Comparison of ENCODE assay signal across 8 cellular contexts in the genomic region with DNA sequence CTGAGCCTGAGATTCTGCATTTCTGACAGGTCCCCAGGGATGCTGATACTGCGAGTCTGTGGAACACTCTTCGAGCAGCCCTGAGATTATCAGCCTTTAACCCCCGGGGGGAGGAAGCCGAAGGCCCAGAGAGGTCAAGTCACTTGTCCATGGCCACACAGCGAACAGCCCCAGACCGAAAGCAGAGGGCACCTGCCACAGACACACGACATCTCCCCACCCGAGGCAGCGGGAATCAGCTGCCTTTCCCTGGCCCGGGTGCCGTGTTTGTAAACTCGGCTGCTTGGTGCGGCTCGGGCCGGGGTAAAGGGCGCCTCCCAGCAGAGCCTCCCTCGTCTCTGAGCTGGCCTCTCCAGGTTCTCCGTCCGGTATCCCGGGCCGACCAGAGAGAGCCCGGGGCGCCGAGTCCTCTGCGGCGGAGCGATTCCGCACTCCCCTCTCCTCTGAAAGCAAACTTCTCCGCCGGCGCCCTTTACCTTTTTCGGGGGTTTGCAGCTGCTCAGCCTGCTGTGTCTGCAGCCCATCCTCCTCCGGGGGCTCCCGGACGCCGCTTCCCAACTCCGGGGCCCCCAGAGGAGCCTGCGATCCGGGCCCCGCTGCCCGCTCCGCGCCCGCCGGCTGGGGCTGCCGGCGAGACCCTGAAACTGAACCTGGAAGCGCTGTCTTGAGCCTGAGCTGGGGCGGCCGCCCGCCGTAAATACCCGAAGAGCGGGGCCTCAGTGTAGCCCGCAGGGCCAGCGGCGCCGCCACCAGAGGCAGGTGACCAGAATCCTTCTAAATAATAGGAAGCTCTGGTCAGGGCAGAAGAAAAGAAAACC. TPM values are rescaled to one million over a fixed set of nuclear protein-coding genes. Genes with fewer than 3 reads are reported as not detected.
DNase-seq lines count a peak whose midpoint lies in the region; ATAC-seq and TF ChIP-seq lines count a peak whose summit lies in the region.

A gene with protein sequence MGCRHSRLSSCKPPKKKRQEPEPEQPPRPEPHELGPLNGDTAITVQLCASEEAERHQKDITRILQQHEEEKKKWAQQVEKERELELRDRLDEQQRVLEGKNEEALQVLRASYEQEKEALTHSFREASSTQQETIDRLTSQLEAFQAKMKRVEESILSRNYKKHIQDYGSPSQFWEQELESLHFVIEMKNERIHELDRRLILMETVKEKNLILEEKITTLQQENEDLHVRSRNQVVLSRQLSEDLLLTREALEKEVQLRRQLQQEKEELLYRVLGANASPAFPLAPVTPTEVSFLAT (minus strand): TSS at position 646 of the 818 bp plus-strand sequence. CDS start 122 bp downstream, at position 524.

- intact Hi-C loops in body of pancreas (cut with DNase I) (no loop called here), sciatic nerve (cut with DNase I) (no loop called here)

- peak; percentile 78 for ATAC-seq in body of pancreas
- ATAC-seq in sciatic nerve = peak; percentile 90

- peak within 1 kb of the TSS; percentile 74 for H3K4me2 ChIP-seq in H9 (ENCODE audit: insufficient read depth, insufficient read length, low read length)

- no peaks in the 10 kb centered on the region for H4K20me1 ChIP-seq in H9 (ENCODE audit: control insufficient read depth, insufficient read depth, insufficient read length)

- no peak within 1 kb of the TSS for H2AK5ac ChIP-seq in H9 (ENCODE audit: insufficient read length, low read length)

- no peak within 1 kb of the TSS for H4K8ac ChIP-seq in H9 (replicated peaks; ENCODE audit: insufficient read length, low read depth, low read length)

- no peak within 1 kb of the TSS for H2BK12ac ChIP-seq in H9 (ENCODE audit: insufficient read length, low read depth, low read length)

- H2BK5ac ChIP-seq in H9 (ENCODE audit: insufficient read length, low read length) = no peak within 1 kb of the TSS

- H3K79me2 ChIP-seq in H9 (ENCODE audit: insufficient read depth, low read length) = no peaks in the 10 kb centered on the region

- H3K79me1 ChIP-seq in H9 (ENCODE audit: insufficient read depth, low read depth, low read length, poor library complexity, severe bottlenecking) = no peaks in the 10 kb centered on the region

- H4K5ac ChIP-seq in H9 (ENCODE audit: insufficient read length, low read depth, low read length) = no peak within 1 kb of the TSS

- no peak within 1 kb of the TSS for H3K23ac ChIP-seq in H9 (ENCODE audit: insufficient read length, low read depth, low read length)

- no peak within 1 kb of the TSS for H4K91ac ChIP-seq in H9 (ENCODE audit: insufficient read length, low read depth, low read length)

- H3K4me1 Mint-ChIP-seq in H9 = peaks cover 17 to 22% of the 10 kb centered on the region in 2 experiments

- H3K36me3 Mint-ChIP-seq in H9 (ENCODE audit: insufficient read depth in 1 of 3, low read depth in 3 of 3) = peaks cover 0 to 2% (median 0%) of the 10 kb centered on the region in 3 experiments; a peak in 1 of 7 replicates

- peaks cover 3% of the 10 kb centered on the region for H3K23me2 ChIP-seq in H9 (ENCODE audit: insufficient read length, low read depth, low read length, poor library complexity, severe bottlenecking)

- no peak within 1 kb of the TSS for H3T11ph ChIP-seq in H9 (ENCODE audit: low read length)

- TF ChIP-seq CTCF in H9 (conservative IDR thresholded peaks at IDR 0.05) (peak; percentile 31; the same call in 2 of the 3 replicates), body of pancreas (IDR thresholded peaks at IDR 0.05) (peak in 5 of 7 experiments; percentile 16 to 59 (median 37))

- H3K27ac Mint-ChIP-seq in H9 = 0 out of 7 replicates have a peak within 1 kb of the TSS, but pooled peaks of 1 of the 3 experiments have one; percentile 36

- H2BK120ac ChIP-seq in H9 (ENCODE audit: low read depth, low read length, poor library complexity, severe bottlenecking) = no peak within 1 kb of the TSS

- peak within 1 kb of the TSS; percentile 42 to 59 for H3K4me3 ChIP-seq in body of pancreas
- H3K4me3 ChIP-seq in iPS-15b (ENCODE audit: low read depth, low read length) = peak within 1 kb of the TSS; percentile 86

- H3K14ac ChIP-seq in H9 (ENCODE audit: insufficient read depth, low read length) = no peak within 1 kb of the TSS

- H3K56ac ChIP-seq in H9 (ENCODE audit: insufficient read length, low read depth, low read length) = no peak within 1 kb of the TSS

- no peak within 1 kb of the TSS for H2AFZ ChIP-seq in H9 (ENCODE audit: low read length)

- DNase-seq in DMS 273 (lab: John Stamatoyannopoulos, UW; ENCODE audit: unreplicated experiment) (peak; percentile 80), DMS 273 treated with DMSO at 0.1 percent for 48 hours (lab: John Stamatoyannopoulos, UW) (no peak), H9 (peak; percentile 88), LoVo (ENCODE audit: low spot score) (peak; percentile 89), T-helper 2 cell (peak in 4 of 5 experiments; percentile 25 to 68 (median 40)), body of pancreas (peak; percentile 80 to 90 (median 82)), sciatic nerve (ENCODE audit: low spot score) (peak; percentile 83)

- WGBS in H9 (ENCODE audit: extremely low coverage, insufficient read length, low lambda C conversion rate) = no CpG with 5 or more reads among the region's 58 CpGs
- 0 to 1% methylated on average over 12 to 58 of the region's 58 CpGs for WGBS in body of pancreas, 2 donors

- no peak within 1 kb of the TSS for H3K4ac ChIP-seq in H9 (ENCODE audit: low read depth, low read length)

- peak within 1 kb of the TSS; percentile 73 to 83 for H3K4me3 Mint-ChIP-seq in H9

- no peaks in the 10 kb centered on the region for H3K9me3 Mint-ChIP-seq in H9

- peak; percentile 61 to 81 (median 76) for TF ChIP-seq POLR2A in body of pancreas (IDR thresholded peaks at IDR 0.05)

- H3K9ac ChIP-seq in H9 (ENCODE audit: extremely low read depth, insufficient read length, low read length) (peak within 1 kb of the TSS; percentile 29), iPS-15b (ENCODE audit: low read depth, low read length) (peak within 1 kb of the TSS; percentile 47)

- peaks cover 17% of the 10 kb centered on the region for H3K27me3 Mint-ChIP-seq in H9 (ENCODE audit: low read depth)

- H3K4me1 ChIP-seq in H9 (ENCODE audit: insufficient read depth, low read length) = no peaks in the 10 kb centered on the region
- peaks cover 39% of the 10 kb centered on the region for H3K4me1 ChIP-seq in body of pancreas
- H3K4me1 ChIP-seq in iPS-15b (ENCODE audit: control insufficient read depth, insufficient read depth, low read length) = peaks cover 10% of the 10 kb centered on the region

- H3K27me3 ChIP-seq in H9 (ENCODE audit: insufficient read depth, low read length) (no peaks in the 10 kb centered on the region), body of pancreas (no peaks in the 10 kb centered on the region), iPS-15b (ENCODE audit: control insufficient read depth, insufficient read depth, low read length) (peaks cover 7% of the 10 kb centered on the region)

- no peak within 1 kb of the TSS for H2BK15ac ChIP-seq in H9 (ENCODE audit: low read depth, low read length)

- H3K36me3 ChIP-seq in body of pancreas (replicated peaks in 1 of 2; ENCODE audit: insufficient read depth in 1 of 2, low read depth in 2 of 2) (no peaks in the 10 kb centered on the region), iPS-15b (ENCODE audit: control insufficient read depth, insufficient read depth, low read length) (no peaks in the 10 kb centered on the region)

- H2BK20ac ChIP-seq in H9 (ENCODE audit: low read depth, low read length, poor library complexity, severe bottlenecking) = no peak within 1 kb of the TSS

- H3K9me3 ChIP-seq in H9 (ENCODE audit: control insufficient read depth, low read depth, low read length) = no peaks in the 10 kb centered on the region
- no peaks in the 10 kb centered on the region for H3K9me3 ChIP-seq in body of pancreas
- no peaks in the 10 kb centered on the region for H3K9me3 ChIP-seq in iPS-15b (ENCODE audit: control insufficient read depth, insufficient read depth, low read length)

- no peak within 1 kb of the TSS for H3K18ac ChIP-seq in H9 (ENCODE audit: insufficient read length, low read depth, low read length)

- no peak within 1 kb of the TSS for H3K27ac ChIP-seq in H9 (ENCODE audit: insufficient read length, low read depth, low read length)
- peak within 1 kb of the TSS; percentile 60 to 89 (median 82) for H3K27ac ChIP-seq in body of pancreas

RNA-seq across cellular contexts. Expression of the gene that starts here (rescaled TPM):
- total RNA-seq in H9 (2021) = 5.3 and 6.0 TPM in 2 replicates
- 10 to 100 TPM; 34.8 to 44.8 TPM for total RNA-seq in body of pancreas
- 45.8 TPM for total RNA-seq in sciatic nerve
